25 cellular contexts compared by ENCODE assay signal in the genomic region with DNA sequence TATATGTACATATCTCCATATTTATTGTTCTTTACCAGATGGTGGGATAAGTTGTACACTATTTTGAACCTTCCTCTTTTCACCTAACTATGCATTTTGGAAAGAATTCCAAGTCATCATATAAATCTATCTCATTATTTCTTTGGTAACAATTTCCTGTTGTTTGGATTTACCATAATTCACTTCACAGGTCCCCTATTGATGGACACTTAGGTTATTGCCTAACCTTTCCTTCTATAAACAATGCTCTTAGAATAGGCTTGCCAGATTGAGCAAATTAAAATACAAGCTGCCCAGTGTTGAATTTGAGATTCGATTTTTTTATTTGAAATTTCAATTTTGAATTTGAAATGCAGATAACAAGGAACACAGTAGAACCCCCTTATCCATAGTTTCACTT.
"Had no signal": no experiment of that assay in that cellular context is flagged by ENCODE, and none has a peak within 500 bp of the region (broad histone marks: within the 10 kb centered on the region; RNA-seq: fewer than 3 reads in every experiment).

No MANE protein-coding gene starts in this region.

- H3K79me2 ChIP-seq: parathyroid adenoma had no signal

- DNase-seq: heart left ventricle; hypothalamus; immature natural killer cell; kidney; left ventricle myocardium superior; lower lobe of right lung; mammary epithelial cell; mesenchymal stem cell; naive thymus-derived CD8-positive, alpha-beta T cell; nucleus accumbens; right cardiac atrium; sigmoid colon; small intestine; spleen; stimulated activated CD4-positive, alpha-beta T cell treated with anti-CD3 and anti-CD28 coated beads, Interleukin-4, amount 100 ng/mL, for 24 hours; stimulated activated naive CD4-positive, alpha-beta T cell; tibial artery; trophoblast cell; upper lobe of right lung had no signal

- H3K9ac ChIP-seq: parathyroid adenoma had no signal

- H2AFZ ChIP-seq: parathyroid adenoma had no signal

- H3K9me3 ChIP-seq: heart left ventricle, lower lobe of right lung, sigmoid colon, spleen, suprapubic skin, thoracic aorta, tibial artery, upper lobe of right lung had no signal

- H3K36me3 ChIP-seq: heart left ventricle, lower lobe of right lung, sigmoid colon, spleen, suprapubic skin, thoracic aorta, tibial artery, upper lobe of right lung had no signal

- H3K27me3 ChIP-seq: heart left ventricle, sigmoid colon, suprapubic skin, tibial artery, upper lobe of right lung had no signal

- FAIRE-seq: islet of Langerhans, kidney, small intestine, urothelium cell line had no signal

- H3K27ac ChIP-seq: heart left ventricle, lower lobe of right lung, parathyroid adenoma, spleen, suprapubic skin, thoracic aorta, tibial artery, upper lobe of right lung had no signal

- H3K4me3 ChIP-seq: heart left ventricle, lower lobe of right lung, sigmoid colon, spleen, suprapubic skin, thoracic aorta, tibial artery, upper lobe of right lung had no signal

- ATAC-seq: heart left ventricle; lower lobe of right lung; naive thymus-derived CD8-positive, alpha-beta T cell; right cardiac atrium; stimulated activated effector memory CD8-positive, alpha-beta T cell treated with anti-CD3 and anti-CD28 coated beads, Interleukin-12 subunit alpha, Interleukin-12 subunit beta, amount 100 ng/mL, for 72 hours; upper lobe of right lung had no signal

- H3K4me1 ChIP-seq: parathyroid adenoma had no signal
